In the genomic region with DNA sequence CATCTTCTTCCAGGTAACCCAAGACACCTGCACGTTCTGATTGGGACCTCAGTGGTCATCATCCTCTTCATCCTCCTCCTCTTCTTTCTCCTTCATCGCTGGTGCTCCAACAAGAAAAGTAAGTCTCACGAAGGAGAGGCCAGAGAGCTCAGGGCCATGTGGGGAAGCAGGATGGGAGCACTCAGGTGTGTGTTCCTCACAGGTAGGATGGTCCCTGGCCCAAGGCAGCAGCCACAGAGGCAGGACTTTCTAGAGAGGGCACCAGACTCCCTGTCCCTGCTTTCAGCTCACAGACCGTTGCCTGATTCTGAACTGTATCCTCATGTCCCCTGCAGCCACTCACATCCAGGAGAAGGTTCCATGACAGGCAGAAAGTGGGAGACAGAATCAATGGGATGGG, we compare ENCODE assay signal across 20 cellular contexts. TPM values are rescaled to one million over a fixed set of nuclear protein-coding genes. Genes with fewer than 3 reads are reported as not detected.
"Had no signal": no experiment of that assay in that cellular context is flagged by ENCODE, and none has a peak within 500 bp of the region (broad histone marks: within the 10 kb centered on the region; RNA-seq: fewer than 3 reads in every experiment).

No MANE protein-coding gene starts in this region.

RNA-seq across cellular contexts. Expression of a gene that starts 3.1 kb away (rescaled TPM):
- total RNA-seq: activated naive CD4-positive, alpha-beta T cell treated with anti-CD3 and anti-CD28 coated beads for 36 hours; activated naive CD4-positive, alpha-beta T cell treated with anti-CD3 and anti-CD28 coated beads, Interleukin-2, amount 50 U/mL, for 72 hours; activated naive CD8-positive, alpha-beta T cell treated with anti-CD3 and anti-CD28 coated beads for 36 hours; activated naive CD8-positive, alpha-beta T cell treated with anti-CD3 and anti-CD28 coated beads, Interleukin-2, amount 10 ng/mL, durations not matched to agents 7 days and 5 days; activated T-cell treated with anti-CD3 and anti-CD28 coated beads, Interleukin-2, amount 50 U/mL, for 4 hours; activated T-helper 1 cell treated with anti-CD3 and anti-CD28 coated beads, Interleukin-12 subunit alpha, Interleukin-12 subunit beta, Interleukin-2, Interleukin-4 antibody, amounts not matched to agents 30 ng/mL and 10 ng/mL and 1 ng/mL, durations not matched to agents 14 hours and 24 hours and 36 hours; activated T-helper 17 cell treated with anti-CD3 and anti-CD28 coated beads, Interleukin-2, amount 50 U/mL, for 72 hours; activated T-helper 2 cell treated with anti-CD3 and anti-CD28 coated beads, Interferon-gamma antibody, Interleukin-2, Interleukin-4, amounts not matched to agents 10 μg/mL and 5 μg/mL and 100 μg/mL, durations not matched to agents 14 hours and 24 hours and 36 hours; adrenal gland; aorta; ascending aorta; astrocyte; body of pancreas; breast epithelium; bronchial epithelial cell; cardiac muscle cell; cardiac septum; cerebellum; chondrocyte had no signal

RNA-seq across cellular contexts. Expression of a gene that starts 28.2 kb away (rescaled TPM):
- total RNA-seq: activated naive CD4-positive, alpha-beta T cell treated with anti-CD3 and anti-CD28 coated beads for 36 hours; activated naive CD8-positive, alpha-beta T cell treated with anti-CD3 and anti-CD28 coated beads for 36 hours; activated T-cell treated with anti-CD3 and anti-CD28 coated beads, Interleukin-2, amount 50 U/mL, for 72 hours; activated T-helper 1 cell treated with anti-CD3 and anti-CD28 coated beads, Interleukin-12 subunit alpha, Interleukin-12 subunit beta, Interleukin-2, Interleukin-4 antibody, amounts not matched to agents 30 ng/mL and 10 ng/mL and 1 ng/mL, durations not matched to agents 14 hours and 24 hours and 36 hours; activated T-helper 17 cell treated with anti-CD3 and anti-CD28 coated beads, Interleukin-2, amount 50 U/mL, for 72 hours; activated T-helper 2 cell treated with anti-CD3 and anti-CD28 coated beads, Interferon-gamma antibody, Interleukin-2, Interleukin-4, amounts not matched to agents 10 μg/mL and 5 μg/mL and 100 μg/mL, durations not matched to agents 14 hours and 24 hours and 36 hours; aorta; ascending aorta; astrocyte; body of pancreas; breast epithelium; bronchial epithelial cell; cardiac muscle cell; cardiac septum; cerebellum; chondrocyte had no signal

RNA-seq across cellular contexts. Expression of a gene that starts 36.9 kb away (rescaled TPM):
- total RNA-seq: activated naive CD4-positive, alpha-beta T cell treated with anti-CD3 and anti-CD28 coated beads for 36 hours; activated naive CD8-positive, alpha-beta T cell treated with anti-CD3 and anti-CD28 coated beads for 36 hours; activated naive CD8-positive, alpha-beta T cell treated with anti-CD3 and anti-CD28 coated beads, Interleukin-2, amount 10 ng/mL, durations not matched to agents 7 days and 5 days; activated T-cell treated with anti-CD3 and anti-CD28 coated beads, Interleukin-2, amount 50 U/mL, for 4 hours; activated T-helper 17 cell treated with anti-CD3 and anti-CD28 coated beads, Interleukin-2, amount 50 U/mL, for 72 hours; activated T-helper 2 cell treated with anti-CD3 and anti-CD28 coated beads, Interferon-gamma antibody, Interleukin-2, Interleukin-4, amounts not matched to agents 10 μg/mL and 5 μg/mL and 100 μg/mL, durations not matched to agents 14 hours and 24 hours and 36 hours; aorta; ascending aorta; astrocyte; body of pancreas; bronchial epithelial cell; cardiac muscle cell; cardiac septum; cerebellum; chondrocyte had no signal

RNA-seq across cellular contexts. Expression of a gene that starts 42.2 kb away (rescaled TPM):
- total RNA-seq: activated naive CD4-positive, alpha-beta T cell treated with anti-CD3 and anti-CD28 coated beads for 36 hours; activated naive CD4-positive, alpha-beta T cell treated with anti-CD3 and anti-CD28 coated beads, Interleukin-2, amount 50 U/mL, for 72 hours; activated naive CD8-positive, alpha-beta T cell treated with anti-CD3 and anti-CD28 coated beads for 36 hours; activated naive CD8-positive, alpha-beta T cell treated with anti-CD3 and anti-CD28 coated beads, Interleukin-2, amount 10 ng/mL, durations not matched to agents 7 days and 5 days; activated T-cell treated with anti-CD3 and anti-CD28 coated beads, Interleukin-2, amount 50 U/mL, for 4 hours; activated T-cell treated with anti-CD3 and anti-CD28 coated beads, Interleukin-2, amount 50 U/mL, for 72 hours; activated T-helper 1 cell treated with anti-CD3 and anti-CD28 coated beads, Interleukin-12 subunit alpha, Interleukin-12 subunit beta, Interleukin-2, Interleukin-4 antibody, amounts not matched to agents 30 ng/mL and 10 ng/mL and 1 ng/mL, durations not matched to agents 14 hours and 24 hours and 36 hours; activated T-helper 17 cell treated with anti-CD3 and anti-CD28 coated beads, Interleukin-2, amount 50 U/mL, for 72 hours; activated T-helper 2 cell treated with anti-CD3 and anti-CD28 coated beads, Interferon-gamma antibody, Interleukin-2, Interleukin-4, amounts not matched to agents 10 μg/mL and 5 μg/mL and 100 μg/mL, durations not matched to agents 14 hours and 24 hours and 36 hours; adrenal gland; aorta; ascending aorta; astrocyte; body of pancreas; breast epithelium; bronchial epithelial cell; cardiac muscle cell; cardiac septum; cerebellum; chondrocyte had no signal

RNA-seq across cellular contexts. Expression of a gene that starts 49.8 kb away (rescaled TPM):
- total RNA-seq: activated naive CD4-positive, alpha-beta T cell treated with anti-CD3 and anti-CD28 coated beads for 36 hours; activated naive CD8-positive, alpha-beta T cell treated with anti-CD3 and anti-CD28 coated beads for 36 hours; activated T-helper 1 cell treated with anti-CD3 and anti-CD28 coated beads, Interleukin-12 subunit alpha, Interleukin-12 subunit beta, Interleukin-2, Interleukin-4 antibody, amounts not matched to agents 30 ng/mL and 10 ng/mL and 1 ng/mL, durations not matched to agents 14 hours and 24 hours and 36 hours; activated T-helper 17 cell treated with anti-CD3 and anti-CD28 coated beads, Interleukin-2, amount 50 U/mL, for 72 hours; activated T-helper 2 cell treated with anti-CD3 and anti-CD28 coated beads, Interferon-gamma antibody, Interleukin-2, Interleukin-4, amounts not matched to agents 10 μg/mL and 5 μg/mL and 100 μg/mL, durations not matched to agents 14 hours and 24 hours and 36 hours; aorta; ascending aorta; astrocyte; body of pancreas; bronchial epithelial cell; cardiac muscle cell; cardiac septum; cerebellum; chondrocyte had no signal
